Comparison of ENCODE assay signal across 26 cellular contexts in genomic region chr12:109756457-109756856, GRCh38.
"Had no signal": no experiment of that assay in that cellular context is flagged by ENCODE, and none has a peak within 500 bp of the region (broad histone marks: within the 10 kb centered on the region; RNA-seq: fewer than 3 reads in every experiment).

No MANE protein-coding gene starts in this region.

- H3K4me3 ChIP-seq: neural progenitor cell, ovary, psoas muscle, right lobe of liver, sigmoid colon, stomach, thoracic aorta, thyroid gland, tibial nerve, upper lobe of left lung, vagina had no signal

- ATAC-seq: natural killer cell; psoas muscle; right cardiac atrium; right lobe of liver; stimulated activated effector memory CD8-positive, alpha-beta T cell treated with anti-CD3 and anti-CD28 coated beads, Interleukin-12 subunit alpha, Interleukin-12 subunit beta, amount 100 ng/mL, for 72 hours; stimulated activated naive B cell treated with anti-CD40 and anti-IgM and Interleukin-4, amounts not matched to agents 10 μg/mL and 1 μg/mL and 100 μg/mL, for 72 hours had no signal

- H3K27me3 ChIP-seq: neural progenitor cell, ovary, right lobe of liver, sigmoid colon, stomach, thyroid gland, upper lobe of left lung, vagina had no signal

- H3K9me3 ChIP-seq: ovary, right lobe of liver, sigmoid colon, thyroid gland, vagina had no signal

- DNase-seq: natural killer cell; occipital lobe; posterior cingulate gyrus; psoas muscle; right cardiac atrium; sigmoid colon; small intestine; stimulated activated CD4-positive, alpha-beta T cell treated with anti-CD3 and anti-CD28 coated beads, Interleukin-15, amount 100 ng/mL, for 24 hours; stimulated activated CD4-positive, alpha-beta T cell treated with anti-CD3 and anti-CD28 coated beads, Interleukin-2, amount 100 ng/mL, for 24 hours; stimulated activated CD4-positive, alpha-beta T cell treated with anti-CD3 and anti-CD28 coated beads, Interleukin-2, amount 100 ng/mL, for 48 hours; stimulated activated CD4-positive, alpha-beta T cell treated with anti-CD3 and anti-CD28 coated beads, Interleukin-4, amount 100 ng/mL, for 24 hours; stimulated activated naive B cell treated with anti-CD40 and anti-IgM and Interleukin-4, amounts not matched to agents 10 μg/mL and 1 μg/mL and 100 μg/mL, for 72 hours; stimulated activated naive CD4-positive, alpha-beta T cell treated with Interleukin-2 at 50 U/mL for 16 hours; stomach; thyroid gland; trophoblast cell; upper lobe of left lung had no signal

- H3K36me3 ChIP-seq: neural progenitor cell, ovary, right lobe of liver, sigmoid colon, stomach, thoracic aorta, thyroid gland, tibial nerve, upper lobe of left lung, vagina had no signal

- FAIRE-seq: small intestine, urothelium cell line had no signal

- H3K4me1 ChIP-seq: psoas muscle, thyroid gland, vagina had no signal

- H2AFZ ChIP-seq: neural progenitor cell, parathyroid adenoma had no signal

- H3K4me2 ChIP-seq: neural progenitor cell had no signal

- H3K79me2 ChIP-seq: parathyroid adenoma had no signal

- H3K27ac ChIP-seq: neural progenitor cell, ovary, parathyroid adenoma, psoas muscle, right lobe of liver, sigmoid colon, stomach, thoracic aorta, thyroid gland, tibial nerve, upper lobe of left lung, vagina had no signal

- H3K9ac ChIP-seq: neural progenitor cell, parathyroid adenoma had no signal
